In genomic region chr3:193768069-193768391, GRCh38 we compare ENCODE assay signal across 15 cellular contexts.
DNase-seq lines count a peak whose midpoint lies in the region; ATAC-seq and TF ChIP-seq lines count a peak whose summit lies in the region.
"Had no signal": no experiment of that assay in that cellular context is flagged by ENCODE, and none has a peak within 500 bp of the region (broad histone marks: within the 10 kb centered on the region; RNA-seq: fewer than 3 reads in every experiment).

No MANE protein-coding gene starts in this region.

- no peaks in the 10 kb centered on the region for H3K36me3 ChIP-seq in right atrium auricular region
- H3K36me3 ChIP-seq in right lobe of liver, result no peaks in the 10 kb centered on the region
- H3K36me3 ChIP-seq: WERI-Rb-1 had no signal

- peaks cover 19% of the 10 kb centered on the region for H3K27me3 Mint-ChIP-seq in activated T-helper 2 cell treated with anti-CD3 and anti-CD28 coated beads, Interferon-gamma antibody, Interleukin-2, Interleukin-4, amounts not matched to agents 10 μg/mL and 5 μg/mL and 100 μg/mL, durations not matched to agents 14 hours and 24 hours and 36 hours (ENCODE audit: low read depth)
- peaks cover 3% of the 10 kb centered on the region for H3K27me3 Mint-ChIP-seq in glutamatergic neuron (ENCODE audit: unreplicated experiment)
- H3K27me3 Mint-ChIP-seq: activated naive CD4-positive, alpha-beta T cell treated with anti-CD3 and anti-CD28 coated beads, Interleukin-2, amount 50 U/mL, for 24 hours had no signal

- TF ChIP-seq CTCF in right atrium auricular region (IDR thresholded peaks at IDR 0.05), result no peak
- TF ChIP-seq CTCF in glutamatergic neuron (IDR thresholded peaks at IDR 0.05; ENCODE audit: partially characterized antibody, unreplicated experiment), result no peak
- no peak for TF ChIP-seq CTCF in right lobe of liver (IDR thresholded peaks at IDR 0.05)

- H3K4me1 ChIP-seq in right atrium auricular region (no peaks in the 10 kb centered on the region), right lobe of liver (no peaks in the 10 kb centered on the region)

- 63% methylated on average over 2 of the region's 2 CpGs for WGBS in right lobe of liver (ENCODE audit: insufficient coverage, low coverage, low lambda C conversion rate, missing lambda C conversion rate)

- no peaks in the 10 kb centered on the region for H3K36me3 Mint-ChIP-seq in activated T-helper 2 cell treated with anti-CD3 and anti-CD28 coated beads, Interferon-gamma antibody, Interleukin-2, Interleukin-4, amounts not matched to agents 10 μg/mL and 5 μg/mL and 100 μg/mL, durations not matched to agents 14 hours and 24 hours and 36 hours (ENCODE audit: low read depth)
- peaks cover 11% of the 10 kb centered on the region for H3K36me3 Mint-ChIP-seq in glutamatergic neuron (ENCODE audit: unreplicated experiment)
- H3K36me3 Mint-ChIP-seq: activated naive CD4-positive, alpha-beta T cell treated with anti-CD3 and anti-CD28 coated beads, Interleukin-2, amount 50 U/mL, for 24 hours had no signal

- no peak for TF ChIP-seq POLR2A in right lobe of liver (IDR thresholded peaks at IDR 0.05)

- ATAC-seq in left ventricle myocardium superior (peak; percentile 57), HG03139 (IDR thresholded peaks at IDR 0.05; ENCODE audit: unreplicated experiment) (no peak), right lobe of liver (no peak)
- ATAC-seq: HCT116 had no signal

- H3K9me3 ChIP-seq in right atrium auricular region, result no peaks in the 10 kb centered on the region
- no peaks in the 10 kb centered on the region for H3K9me3 ChIP-seq in right lobe of liver

- no peaks in the 10 kb centered on the region for H3K4me1 Mint-ChIP-seq in activated T-helper 2 cell treated with anti-CD3 and anti-CD28 coated beads, Interferon-gamma antibody, Interleukin-2, Interleukin-4, amounts not matched to agents 10 μg/mL and 5 μg/mL and 100 μg/mL, durations not matched to agents 14 hours and 24 hours and 36 hours (ENCODE audit: low read depth)
- H3K4me1 Mint-ChIP-seq in glutamatergic neuron (ENCODE audit: low read depth, unreplicated experiment), result peaks cover 29% of the 10 kb centered on the region
- H3K4me1 Mint-ChIP-seq: activated naive CD4-positive, alpha-beta T cell treated with anti-CD3 and anti-CD28 coated beads, Interleukin-2, amount 50 U/mL, for 24 hours had no signal

- no peak for DNase-seq in left ventricle myocardium superior
- DNase-seq in right atrium auricular region (ENCODE audit: low spot score), result no peak
- peak; percentile 1 for DNase-seq in activated T-helper 2 cell treated with anti-CD3 and anti-CD28 coated beads, Interferon-gamma antibody, Interleukin-2, Interleukin-4, amounts not matched to agents 10 μg/mL and 5 μg/mL and 100 μg/mL, durations not matched to agents 14 hours and 24 hours and 36 hours (ENCODE audit: low spot score)
- DNase-seq in glutamatergic neuron, result no peak
- no peak for DNase-seq in right lobe of liver
- DNase-seq in NCI-H1105 (lab: John Stamatoyannopoulos, UW), result no peak
- DNase-seq in activated naive CD4-positive, alpha-beta T cell treated with Interleukin-2 at 50 U/mL for 16 hours, result no peak
- DNase-seq: activated CD8-positive, alpha-beta memory T cell treated with anti-CD3 and anti-CD28 coated beads, Interleukin-2, amount 50 U/mL, for 4 hours; mesendoderm; NCI-H2227 treated with DMSO at 0.1 percent for 48 hours; occipital lobe; WERI-Rb-1 had no signal

- H3K27ac ChIP-seq in right atrium auricular region (no peak overlapping the region), right lobe of liver (no peak overlapping the region)
- H3K27ac ChIP-seq: WERI-Rb-1 had no signal

- no peak overlapping the region for H3K4me3 Mint-ChIP-seq in activated T-helper 2 cell treated with anti-CD3 and anti-CD28 coated beads, Interferon-gamma antibody, Interleukin-2, Interleukin-4, amounts not matched to agents 10 μg/mL and 5 μg/mL and 100 μg/mL, durations not matched to agents 14 hours and 24 hours and 36 hours (ENCODE audit: low read depth)
- no peak overlapping the region for H3K4me3 Mint-ChIP-seq in glutamatergic neuron (ENCODE audit: unreplicated experiment)
- H3K4me3 Mint-ChIP-seq: activated naive CD4-positive, alpha-beta T cell treated with anti-CD3 and anti-CD28 coated beads, Interleukin-2, amount 50 U/mL, for 24 hours had no signal

- H3K27ac Mint-ChIP-seq in activated T-helper 2 cell treated with anti-CD3 and anti-CD28 coated beads, Interferon-gamma antibody, Interleukin-2, Interleukin-4, amounts not matched to agents 10 μg/mL and 5 μg/mL and 100 μg/mL, durations not matched to agents 14 hours and 24 hours and 36 hours, result no peak overlapping the region
- H3K27ac Mint-ChIP-seq in glutamatergic neuron (ENCODE audit: unreplicated experiment), result peak overlapping the region; percentile 78
- H3K27ac Mint-ChIP-seq: activated naive CD4-positive, alpha-beta T cell treated with anti-CD3 and anti-CD28 coated beads, Interleukin-2, amount 50 U/mL, for 24 hours had no signal

- H3K4me3 ChIP-seq in right atrium auricular region (no peak overlapping the region), right lobe of liver (no peak overlapping the region)

- intact Hi-C loops in left ventricle myocardium superior (cut with micrococcal nuclease), result no loop called here
- intact Hi-C loops in activated T-helper 2 cell treated with anti-CD3 and anti-CD28 coated beads, Interferon-gamma antibody, Interleukin-2, Interleukin-4, amounts not matched to agents 10 μg/mL and 5 μg/mL and 100 μg/mL, durations not matched to agents 14 hours and 24 hours and 36 hours (cut with micrococcal nuclease), result no loop called here
- intact Hi-C loops in right lobe of liver (cut with DNase I), result no loop called here

- H3K9me3 Mint-ChIP-seq in activated T-helper 2 cell treated with anti-CD3 and anti-CD28 coated beads, Interferon-gamma antibody, Interleukin-2, Interleukin-4, amounts not matched to agents 10 μg/mL and 5 μg/mL and 100 μg/mL, durations not matched to agents 14 hours and 24 hours and 36 hours, result no peaks in the 10 kb centered on the region
- H3K9me3 Mint-ChIP-seq in glutamatergic neuron (ENCODE audit: unreplicated experiment), result peaks cover 5% of the 10 kb centered on the region
- H3K9me3 Mint-ChIP-seq: activated naive CD4-positive, alpha-beta T cell treated with anti-CD3 and anti-CD28 coated beads, Interleukin-2, amount 50 U/mL, for 24 hours had no signal

- H3K27me3 ChIP-seq in right atrium auricular region (no peaks in the 10 kb centered on the region), right lobe of liver (no peaks in the 10 kb centered on the region)
